Comparison of ENCODE assay signal across 1 cellular context in the genomic region with DNA sequence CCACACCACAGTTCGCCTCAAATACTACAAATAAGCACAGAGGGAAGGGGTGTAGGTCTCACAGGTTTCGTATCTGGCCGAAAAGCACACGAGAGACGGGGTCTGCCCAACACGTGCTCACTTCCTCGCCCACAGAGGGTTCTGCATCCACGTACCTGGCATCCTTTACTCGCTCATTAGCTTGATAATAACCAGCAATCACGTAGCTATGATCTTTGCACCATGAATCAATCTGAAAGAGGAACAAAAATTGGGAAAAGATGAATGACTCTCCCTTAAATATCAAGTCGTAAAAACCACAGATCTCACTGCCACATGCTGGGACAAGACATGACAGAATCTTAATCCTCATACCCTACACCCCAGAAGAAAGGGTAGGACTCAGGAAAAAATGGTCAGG.
TF ChIP-seq lines count a peak whose summit lies in the region.

No MANE protein-coding gene starts in this region.

TF ChIP-seq in GM12878, 131 proteins besides CTCF, POLR2A, EP300 and RAD21:
- TF ChIP-seq CBFB (IDR thresholded peaks at IDR 0.05; ENCODE audit: low read depth): no peak
- peak; percentile 24; the same call in 1 of the 2 replicates for TF ChIP-seq IKZF1 (conservative IDR thresholded peaks at IDR 0.05)
- no peak for TF ChIP-seq ETV6 (conservative IDR thresholded peaks at IDR 0.05 in 1 of 2, IDR thresholded peaks at IDR 0.05 in 1 of 2; ENCODE audit: borderline replicate concordance in 1 of 2, low read depth in 1 of 2)
- no peak for TF ChIP-seq TCF12 (IDR thresholded peaks at IDR 0.05; ENCODE audit: low read depth, low read length)
- TF ChIP-seq, protein P1, sequence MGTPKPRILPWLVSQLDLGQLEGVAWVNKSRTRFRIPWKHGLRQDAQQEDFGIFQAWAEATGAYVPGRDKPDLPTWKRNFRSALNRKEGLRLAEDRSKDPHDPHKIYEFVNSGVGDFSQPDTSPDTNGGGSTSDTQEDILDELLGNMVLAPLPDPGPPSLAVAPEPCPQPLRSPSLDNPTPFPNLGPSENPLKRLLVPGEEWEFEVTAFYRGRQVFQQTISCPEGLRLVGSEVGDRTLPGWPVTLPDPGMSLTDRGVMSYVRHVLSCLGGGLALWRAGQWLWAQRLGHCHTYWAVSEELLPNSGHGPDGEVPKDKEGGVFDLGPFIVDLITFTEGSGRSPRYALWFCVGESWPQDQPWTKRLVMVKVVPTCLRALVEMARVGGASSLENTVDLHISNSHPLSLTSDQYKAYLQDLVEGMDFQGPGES (IDR thresholded peaks at IDR 0.05): no peak
- TF ChIP-seq BHLHE40 (IDR thresholded peaks at IDR 0.05; ENCODE audit: borderline replicate concordance in 1 of 2, low read depth in 2 of 2, low read length in 1 of 2): 0 out of 4 replicates have a peak, but pooled peaks of 1 of the 2 experiments have one; percentile 5
TF ChIP-seq in GM12878: peak in this region for 2.
